10 cellular contexts compared by ENCODE assay signal in genomic region chr16:70745536-70746025, GRCh38. TPM values are rescaled to one million over a fixed set of nuclear protein-coding genes. Genes with fewer than 3 reads are reported as not detected.
DNase-seq lines count a peak whose midpoint lies in the region; TF ChIP-seq lines count a peak whose summit lies in the region.
"Had no signal": no experiment of that assay in that cellular context is flagged by ENCODE, and none has a peak within 500 bp of the region (broad histone marks: within the 10 kb centered on the region; RNA-seq: fewer than 3 reads in every experiment).

No MANE protein-coding gene starts in this region.

- peaks cover 33% of the 10 kb centered on the region for H3K36me3 ChIP-seq in BLaER1
- peaks cover 10% of the 10 kb centered on the region for H3K36me3 ChIP-seq in PC-9 (ENCODE audit: low read depth)
- no peaks in the 10 kb centered on the region for H3K36me3 ChIP-seq in rectal smooth muscle tissue (ENCODE audit: control insufficient read depth, insufficient read depth, low read length)
- peaks cover 13% of the 10 kb centered on the region for H3K36me3 ChIP-seq in endodermal cell (ENCODE audit: control insufficient read depth, insufficient read depth, low read length)

- no peaks in the 10 kb centered on the region for H3K9me2 ChIP-seq in PC-9 (ENCODE audit: insufficient read depth)

- no TSS peak for BruUV-seq in PC-9 (replicated peaks; lab: Mats Ljungman, UMichigan)

- intact Hi-C loops in PC-9 (cut with micrococcal nuclease; ENCODE audit: unreplicated experiment) (loop anchor here (2.0 kb wide), 1 partner anchor 31 kb away; no protein-coding TSS in a partner anchor), dorsolateral prefrontal cortex (cut with DNase I) (no loop called here)

- no peak for DNase-seq in PC-9
- DNase-seq in dorsolateral prefrontal cortex = no peak
- no peak for DNase-seq in endodermal cell
- no peak for DNase-seq in NCI-H526 treated with DMSO at 0.1 percent for 48 hours (lab: John Stamatoyannopoulos, UW)
- no peak for DNase-seq in NAMALWA (ENCODE audit: low spot score)
- no peak for DNase-seq in NCI-H1930 (lab: John Stamatoyannopoulos, UW)
- DNase-seq: NCI-H345; stimulated activated CD4-positive, alpha-beta T cell treated with anti-CD3 and anti-CD28 coated beads, Interleukin-15, amount 100 ng/mL, for 24 hours had no signal

- H3K27me3 Mint-ChIP-seq in endodermal cell (ENCODE audit: insufficient read depth) = no peaks in the 10 kb centered on the region

- H3K36me3 Mint-ChIP-seq in endodermal cell (ENCODE audit: low read depth) = peaks cover 29% of the 10 kb centered on the region

- H3K27me3 ChIP-seq in BLaER1 (no peaks in the 10 kb centered on the region), PC-9 (ENCODE audit: insufficient read depth, low read depth) (no peaks in the 10 kb centered on the region), dorsolateral prefrontal cortex (no peaks in the 10 kb centered on the region), rectal smooth muscle tissue (ENCODE audit: control insufficient read depth, insufficient read depth, low read length) (no peaks in the 10 kb centered on the region), endodermal cell (ENCODE audit: control insufficient read depth, insufficient read depth, low read length, poor library complexity, severe bottlenecking) (no peaks in the 10 kb centered on the region)

- H3K79me2 ChIP-seq in PC-9 (ENCODE audit: low read depth) = no peaks in the 10 kb centered on the region

- CTCF ChIA-PET in PC-9 (lab: Charles Lee) = no interaction called here

- no peak overlapping the region for H3K4me3 ChIP-seq in BLaER1
- no peak overlapping the region for H3K4me3 ChIP-seq in PC-9
- H3K4me3 ChIP-seq in dorsolateral prefrontal cortex = no peak overlapping the region
- no peak overlapping the region for H3K4me3 ChIP-seq in rectal smooth muscle tissue (ENCODE audit: low read length)
- H3K4me3 ChIP-seq in endodermal cell (ENCODE audit: low read length) = no peak overlapping the region

- TF ChIP-seq CTCF in PC-9 (conservative IDR thresholded peaks at IDR 0.05) (no peak), dorsolateral prefrontal cortex (IDR thresholded peaks at IDR 0.05 in 54 of 56, conservative IDR thresholded peaks at IDR 0.05 in 2 of 56; ENCODE audit: low read depth in 1 of 56, partially characterized antibody in 56 of 56) (no peak), endodermal cell (conservative IDR thresholded peaks at IDR 0.05) (no peak)

- H3K4me3 Mint-ChIP-seq in endodermal cell = no peak overlapping the region

- H3K27ac Mint-ChIP-seq in endodermal cell = no peak overlapping the region

- peaks cover 38% of the 10 kb centered on the region for H3F3A ChIP-seq in PC-9 (ENCODE audit: insufficient read depth, low read depth)

- H2AFZ ChIP-seq in PC-9 = no peak overlapping the region

- H3K9me3 ChIP-seq in BLaER1 (peaks cover 17% of the 10 kb centered on the region), PC-9 (ENCODE audit: insufficient read depth, low read depth) (no peaks in the 10 kb centered on the region), endodermal cell (ENCODE audit: control insufficient read depth, low read length) (no peaks in the 10 kb centered on the region)

- peaks cover 14% of the 10 kb centered on the region for H3K4me1 Mint-ChIP-seq in endodermal cell

- H4K20me1 ChIP-seq in BLaER1 (no peaks in the 10 kb centered on the region), PC-9 (ENCODE audit: insufficient read depth) (no peaks in the 10 kb centered on the region)

- peak overlapping the region; percentile 78 for H3K27ac ChIP-seq in BLaER1
- H3K27ac ChIP-seq in PC-9 = peak overlapping the region; percentile 98
- peak overlapping the region in 33 of 59 donors; percentile 8 to 92 (median 63) for H3K27ac ChIP-seq in dorsolateral prefrontal cortex
- peak overlapping the region; percentile 77 for H3K27ac ChIP-seq in rectal smooth muscle tissue (ENCODE audit: low read depth, low read length)
- H3K27ac ChIP-seq in endodermal cell (ENCODE audit: low read depth, low read length) = no peak overlapping the region

- H3K9me3 Mint-ChIP-seq in endodermal cell = peaks cover 10% of the 10 kb centered on the region

- H3K4me1 ChIP-seq in BLaER1 = peaks cover 96% of the 10 kb centered on the region
- H3K4me1 ChIP-seq in PC-9 (replicated peaks; ENCODE audit: insufficient read depth) = peaks cover 53% of the 10 kb centered on the region
- H3K4me1 ChIP-seq in rectal smooth muscle tissue (ENCODE audit: control insufficient read depth, insufficient read depth, low read length) = peaks cover 19% of the 10 kb centered on the region
- H3K4me1 ChIP-seq in endodermal cell (ENCODE audit: control insufficient read depth, insufficient read depth, low read length) = no peaks in the 10 kb centered on the region

- H3K4me2 ChIP-seq in BLaER1 (peak overlapping the region; percentile 91), PC-9 (peak overlapping the region; percentile 72)

- 0 out of 2 replicates have a peak overlapping the region, but pooled peaks have one; percentile 22 for H3K9ac ChIP-seq in BLaER1
- no peak overlapping the region for H3K9ac ChIP-seq in rectal smooth muscle tissue (ENCODE audit: low read length)
- H3K9ac ChIP-seq in endodermal cell (ENCODE audit: extremely low read depth, low read length, poor library complexity, severe bottlenecking) = no peak overlapping the region

- POLR2A ChIA-PET in PC-9 (lab: Charles Lee; ENCODE audit: unreplicated experiment) = no interaction called here

- 95 to 97% methylated on average over 5 to 6 of the region's 6 CpGs for WGBS in endodermal cell (ENCODE audit: insufficient coverage in 1 of 2, insufficient read length in 1 of 2), 2 experiments

RNA-seq across cellular contexts. Expression of gene VAC14, which starts 55.4 kb away (rescaled TPM):
- total RNA-seq in PC-9 (2021) (44.5 and 46.8 TPM in 2 replicates), dorsolateral prefrontal cortex (10 to 100 TPM; 26.2 to 47.6 (median 36.9) TPM), endodermal cell (10 to 100 TPM; 47.5 to 48.7 TPM)
- 46.2 TPM for polyA plus RNA-seq in endodermal cell (2013, experiment 1 of 2)
- polyA plus RNA-seq in endodermal cell (2013, experiment 2 of 2) = 42.4 TPM

RNA-seq across cellular contexts. Expression of gene MTSS2, which starts 59.7 kb away (rescaled TPM):
- total RNA-seq in PC-9 (2021) (27.6 and 52.0 TPM in 2 replicates), dorsolateral prefrontal cortex (100 to 1,000 TPM; 135 to 968 (median 301) TPM), endodermal cell (10 to 100 TPM; 23.4 to 24.0 TPM)
- 86.6 TPM for polyA plus RNA-seq in endodermal cell (2013, experiment 1 of 2)
- polyA plus RNA-seq in endodermal cell (2013, experiment 2 of 2) = 67.0 TPM
